In genomic region chr17:4393806-4394205, GRCh38 we compare ENCODE assay signal across 12 cellular contexts. TPM values are rescaled to one million over a fixed set of nuclear protein-coding genes. Genes with fewer than 3 reads are reported as not detected.
A peak's percentile ranks its signal among the peaks of the same experiment; 100 is the strongest.
DNase-seq lines count a peak whose midpoint lies in the region; ATAC-seq, FAIRE-seq and TF ChIP-seq lines count a peak whose summit lies in the region.
"Had no signal": no experiment of that assay in that cellular context is flagged by ENCODE, and none has a peak within 500 bp of the region (broad histone marks: within the 10 kb centered on the region; RNA-seq: fewer than 3 reads in every experiment).

No MANE protein-coding gene starts in this region.

- H3K9me3 Mint-ChIP-seq in neural progenitor cell, result no peaks in the 10 kb centered on the region
- H3K9me3 Mint-ChIP-seq in naive thymus-derived CD4-positive, alpha-beta T cell, result no peaks in the 10 kb centered on the region
- H3K9me3 Mint-ChIP-seq: activated naive CD4-positive, alpha-beta T cell treated with anti-CD3 and anti-CD28 coated beads, Interleukin-2, amount 50 U/mL, for 24 hours had no signal

- no peak for TF ChIP-seq EP300 in GM12878 (IDR thresholded peaks at IDR 0.05; ENCODE audit: borderline replicate concordance in 1 of 2, control insufficient read depth in 1 of 2, low read depth in 2 of 2, low read length in 2 of 2)

- no peaks in the 10 kb centered on the region for H3K9me2 ChIP-seq in MM.1S (replicated peaks; ENCODE audit: insufficient read depth, low read length)

- H3K36me3 ChIP-seq in MM.1S (replicated peaks; ENCODE audit: insufficient read depth, low read length) (no peaks in the 10 kb centered on the region), GM12878 (ENCODE audit: control insufficient read depth in 2 of 2, insufficient read depth in 2 of 2, low read length in 1 of 2) (no peaks in the 10 kb centered on the region), neural progenitor cell (no peaks in the 10 kb centered on the region)
- H3K36me3 ChIP-seq in naive thymus-derived CD4-positive, alpha-beta T cell (ENCODE audit: control insufficient read depth in 2 of 3, insufficient read depth in 3 of 3, low read length in 3 of 3), result no peaks in the 10 kb centered on the region
- H3K36me3 ChIP-seq: left lung had no signal

- H2AFZ ChIP-seq in MM.1S (ENCODE audit: low read length) (no peak overlapping the region), GM12878 (ENCODE audit: control insufficient read depth, low read depth, low read length) (no peak overlapping the region; the same call in 1 of the 2 replicates), neural progenitor cell (replicated peaks) (peak overlapping the region; percentile 73)

- H4K20me1 ChIP-seq in MM.1S (ENCODE audit: insufficient read depth, low read length), result no peaks in the 10 kb centered on the region
- no peaks in the 10 kb centered on the region for H4K20me1 ChIP-seq in GM12878 (ENCODE audit: control insufficient read depth, insufficient read depth)
- H4K20me1 ChIP-seq in neural progenitor cell (ENCODE audit: low read depth), result no peaks in the 10 kb centered on the region

- SMC1A ChIA-PET in GM12878 (lab: Charles Lee; ENCODE audit: uncharacterized antibody, unreplicated experiment), result interaction anchor here (1.0 to 6.7 kb wide), 6 partner anchors 14 to 178 kb away, joined by 3 to 40 read pairs (median 4); no protein-coding TSS in a partner anchor

- H3K27me3 Mint-ChIP-seq in neural progenitor cell (ENCODE audit: insufficient read depth, low read depth), result peaks cover 8% of the 10 kb centered on the region
- H3K27me3 Mint-ChIP-seq in naive thymus-derived CD4-positive, alpha-beta T cell, result no peaks in the 10 kb centered on the region
- H3K27me3 Mint-ChIP-seq: activated naive CD4-positive, alpha-beta T cell treated with anti-CD3 and anti-CD28 coated beads, Interleukin-2, amount 50 U/mL, for 24 hours had no signal

- CTCF ChIA-PET in GM12878 (lab: Yijun Ruan, JAX), result interaction anchor here (0.6 to 4.6 kb wide), 6 partner anchors 9 to 194 kb away, joined by 3 to 37 read pairs (median 4); no protein-coding TSS in a partner anchor
- CTCF ChIA-PET in naive thymus-derived CD4-positive, alpha-beta T cell (lab: Charles Lee), result no interaction called here

- H3K27ac ChIP-seq in MM.1S (ENCODE audit: low read length) (peak overlapping the region; percentile 89), GM12878 (ENCODE audit: control insufficient read depth, insufficient read depth) (peak overlapping the region; percentile 98), neural progenitor cell (no peak overlapping the region)
- no peak overlapping the region for H3K27ac ChIP-seq in naive thymus-derived CD4-positive, alpha-beta T cell (ENCODE audit: low read depth, low read length)
- H3K27ac ChIP-seq: left lung had no signal

- no peak for TF ChIP-seq POLR2A in GM12878 (IDR thresholded peaks at IDR 0.05; ENCODE audit: low read depth, low read length)

- H3K4me1 Mint-ChIP-seq in neural progenitor cell, result peaks cover 9% of the 10 kb centered on the region
- peaks cover 0 to 26% (median 5%) of the 10 kb centered on the region in 7 donors for H3K4me1 Mint-ChIP-seq in naive thymus-derived CD4-positive, alpha-beta T cell

- DNase-seq in MM.1S (peak; percentile 25), GM12878 (ENCODE audit: low read depth, low spot score) (no peak), neural progenitor cell (ENCODE audit: low spot score) (no peak), NCI-H2107 (lab: John Stamatoyannopoulos, UW) (no peak)
- DNase-seq in naive thymus-derived CD4-positive, alpha-beta T cell, result no peak
- DNase-seq in activated effector memory CD4-positive, alpha-beta T cell treated with Interleukin-2 at 50 U/mL for 16 hours, result no peak
- DNase-seq: left lung had no signal

- peaks cover 48% of the 10 kb centered on the region for H3K4me1 ChIP-seq in MM.1S (ENCODE audit: low read length)
- H3K4me1 ChIP-seq in GM12878 (ENCODE audit: control insufficient read depth, insufficient read depth, low read length), result peaks cover 48% of the 10 kb centered on the region
- peaks cover 13% of the 10 kb centered on the region for H3K4me1 ChIP-seq in neural progenitor cell
- no peaks in the 10 kb centered on the region for H3K4me1 ChIP-seq in naive thymus-derived CD4-positive, alpha-beta T cell (ENCODE audit: control insufficient read depth in 2 of 2, insufficient read depth in 2 of 2, low read length in 2 of 2)
- H3K4me1 ChIP-seq: left lung had no signal

- POLR2A ChIA-PET in GM12878 (lab: Charles Lee), result interaction anchor here (0.5 to 2.9 kb wide), 8 partner anchors 10 to 27 kb away, joined by 3 to 14 read pairs (median 4); no protein-coding TSS in a partner anchor
- POLR2A ChIA-PET in naive thymus-derived CD4-positive, alpha-beta T cell (lab: Charles Lee), result no interaction called here

- H3K9me3 ChIP-seq in MM.1S (replicated peaks; ENCODE audit: insufficient read depth, low read length) (no peaks in the 10 kb centered on the region), GM12878 (replicated peaks; ENCODE audit: control insufficient read depth, insufficient read depth, low read length) (no peaks in the 10 kb centered on the region), neural progenitor cell (ENCODE audit: low read depth) (no peaks in the 10 kb centered on the region)
- no peaks in the 10 kb centered on the region for H3K9me3 ChIP-seq in naive thymus-derived CD4-positive, alpha-beta T cell (ENCODE audit: control insufficient read depth in 2 of 3, low read length in 3 of 3)
- H3K9me3 ChIP-seq: left lung had no signal

- H3F3A ChIP-seq in MM.1S (ENCODE audit: insufficient read depth, low read length) (peaks cover 45% of the 10 kb centered on the region), neural progenitor cell (ENCODE audit: low read depth) (peaks cover 7% of the 10 kb centered on the region)

- no peaks in the 10 kb centered on the region for H3K36me3 Mint-ChIP-seq in neural progenitor cell
- peaks cover 0 to 2% (median 0%) of the 10 kb centered on the region in 5 donors for H3K36me3 Mint-ChIP-seq in naive thymus-derived CD4-positive, alpha-beta T cell
- H3K36me3 Mint-ChIP-seq: activated naive CD4-positive, alpha-beta T cell treated with anti-CD3 and anti-CD28 coated beads, Interleukin-2, amount 50 U/mL, for 24 hours; brain had no signal

- H3K4me3 ChIP-seq in GM12875 (ENCODE audit: low read depth, low read length) (peak overlapping the region; percentile 32), MM.1S (ENCODE audit: low read length) (peak overlapping the region; percentile 35), GM12878 (peak overlapping the region; percentile 49), neural progenitor cell (no peak overlapping the region)
- no peak overlapping the region for H3K4me3 ChIP-seq in naive thymus-derived CD4-positive, alpha-beta T cell (ENCODE audit: low read length)
- H3K4me3 ChIP-seq: left lung had no signal

- H3K27ac Mint-ChIP-seq in neural progenitor cell, result no peak overlapping the region
- peak overlapping the region in 1 of 9 donors; percentile 44 for H3K27ac Mint-ChIP-seq in naive thymus-derived CD4-positive, alpha-beta T cell
- H3K27ac Mint-ChIP-seq: activated naive CD4-positive, alpha-beta T cell treated with anti-CD3 and anti-CD28 coated beads, Interleukin-2, amount 50 U/mL, for 24 hours; brain had no signal

- intact Hi-C loops in GM12878 (cut with micrococcal nuclease; ENCODE audit: unreplicated experiment), result no loop called here
- intact Hi-C loops in naive thymus-derived CD4-positive, alpha-beta T cell (cut with micrococcal nuclease), result no loop called here

- 17% methylated on average over 7 of the region's 7 CpGs for WGBS in GM12878 (ENCODE audit: insufficient coverage, insufficient replicate concordance, low lambda C conversion rate, missing lambda C conversion rate)

- TF ChIP-seq CTCF in GM12875 (IDR thresholded peaks at IDR 0.05; ENCODE audit: borderline replicate concordance, insufficient read depth, low read depth, low read length) (no peak), MM.1S (IDR thresholded peaks at IDR 0.05; ENCODE audit: low read length) (no peak), GM12878 (IDR thresholded peaks at IDR 0.05 in 2 of 3, conservative IDR thresholded peaks at IDR 0.05 in 1 of 3; ENCODE audit: control insufficient read depth in 2 of 3, extremely low read depth in 1 of 3, insufficient read depth in 1 of 3, low read depth in 3 of 3, low read length in 3 of 3) (no peak), neural progenitor cell (IDR thresholded peaks at IDR 0.05) (no peak)

- in situ Hi-C loops in GM12878 (cut with MboI), result no loop called here

- no peaks in the 10 kb centered on the region for H3K79me2 ChIP-seq in MM.1S (ENCODE audit: low read length)
- no peaks in the 10 kb centered on the region for H3K79me2 ChIP-seq in GM12878 (ENCODE audit: control insufficient read depth, insufficient read depth, low read length)
- no peaks in the 10 kb centered on the region for H3K79me2 ChIP-seq in neural progenitor cell (ENCODE audit: low read depth)

- ATAC-seq in GM12878 (no peak), GM18867 (IDR thresholded peaks at IDR 0.05; ENCODE audit: unreplicated experiment) (no peak)
- no peak for ATAC-seq in naive thymus-derived CD4-positive, alpha-beta T cell
- ATAC-seq: left lung had no signal

- no peak for FAIRE-seq in GM12878 (lab: Jason Lieb, UNC)

- TSS peak; percentile 78 for BruUV-seq in GM12878 (replicated peaks; lab: Mats Ljungman, UMichigan)

- no peak for TF ChIP-seq RAD21 in GM12878 (IDR thresholded peaks at IDR 0.05; ENCODE audit: insufficient read depth, low read depth, low read length)

- no peaks in the 10 kb centered on the region for H3K27me3 ChIP-seq in MM.1S (replicated peaks; ENCODE audit: insufficient read depth, low read length)
- H3K27me3 ChIP-seq in GM12878 (replicated peaks in 1 of 2; ENCODE audit: control insufficient read depth in 2 of 2, insufficient read depth in 2 of 2, low read length in 1 of 2), result no peaks in the 10 kb centered on the region
- H3K27me3 ChIP-seq in neural progenitor cell, result peaks cover 19% of the 10 kb centered on the region
- H3K27me3 ChIP-seq in naive thymus-derived CD4-positive, alpha-beta T cell (ENCODE audit: control insufficient read depth in 2 of 2, insufficient read depth in 2 of 2, low read length in 2 of 2), result no peaks in the 10 kb centered on the region

- RAD21 ChIA-PET in GM12878 (lab: Charles Lee; ENCODE audit: unreplicated experiment), result interaction anchor here (0.7 to 6.5 kb wide), 3 partner anchors 12 to 91 kb away, joined by 3 to 61 read pairs (median 7); no protein-coding TSS in a partner anchor

- H3K9ac ChIP-seq in MM.1S (ENCODE audit: low read length) (peak overlapping the region; percentile 64), GM12878 (ENCODE audit: control insufficient read depth, insufficient read depth, low read length) (peak overlapping the region; percentile 47), neural progenitor cell (no peak overlapping the region)

- no peak overlapping the region for H3K4me3 Mint-ChIP-seq in neural progenitor cell
- H3K4me3 Mint-ChIP-seq in naive thymus-derived CD4-positive, alpha-beta T cell, result no peak overlapping the region
- H3K4me3 Mint-ChIP-seq: activated naive CD4-positive, alpha-beta T cell treated with anti-CD3 and anti-CD28 coated beads, Interleukin-2, amount 50 U/mL, for 24 hours; brain had no signal

- H3K4me2 ChIP-seq in MM.1S (ENCODE audit: low read depth, low read length) (peak overlapping the region; percentile 89), GM12878 (ENCODE audit: control insufficient read depth, insufficient read depth) (peak overlapping the region; percentile 96), neural progenitor cell (no peak overlapping the region)

RNA-seq across cellular contexts. Expression of gene UBE2G1, which starts 27.3 kb away (rescaled TPM):
- 55.1 and 58.6 TPM in 2 replicates for total RNA-seq in GM12878 (2013; cell fraction: nucleolus; rRNA removed)
- 83.7 and 84.4 TPM in 2 replicates for total RNA-seq in GM12878 (2014; rRNA removed)
- total RNA-seq in GM12878 (2014; rRNA removed; fragmentation: Illumina TruSeq; extraction: Trizol), result 48.0 and 51.9 TPM in 2 replicates
- total RNA-seq in GM12878 (2021), result 123 and 131 TPM in 2 replicates
- polyA plus RNA-seq in GM12878 (2011; ENCODE audit: low read depth), result 43.3 TPM
- 95.7 and 128 TPM in 2 replicates for polyA plus RNA-seq in GM12878 (2011; rRNA removed)
- polyA plus RNA-seq in GM12878 (2011; cell fraction: cytosol; rRNA removed), result 50.6 and 51.7 TPM in 2 replicates
- polyA plus RNA-seq in GM12878 (2011; cell fraction: nucleus; rRNA removed), result 30.8 and 36.2 TPM in 2 replicates
- polyA plus RNA-seq in GM12878 (2012), result 63.2 and 89.0 TPM in 2 replicates
- polyA plus RNA-seq in GM12878 (2014; fragmentation: Illumina TruSeq; extraction: Trizol), result 69.3 and 85.9 TPM in 2 replicates
- polyA plus RNA-seq in GM12878 (2014; fragmentation: Nextera tagmentation; extraction: Ambion mirVana), result 10 to 100 TPM; 24.4 to 35.2 TPM
- 70.3 and 74.0 TPM in 2 replicates for polyA plus RNA-seq in GM12878 (2014; rRNA removed)
- polyA plus RNA-seq in GM12878 (2016; fragmentation: Nextera tagmentation; extraction: Ambion mirVana), result 100 to 1,000 TPM; 119 to 139 TPM
- 43.7 and 60.8 TPM in 2 replicates for polyA minus RNA-seq in GM12878 (2011; rRNA and poly(A)+ RNA removed)
- 33.3 and 55.7 TPM in 2 replicates for polyA minus RNA-seq in GM12878 (2011; cell fraction: cytosol; rRNA and poly(A)+ RNA removed)
- 19.8 and 42.3 TPM in 2 replicates for polyA minus RNA-seq in GM12878 (2011; cell fraction: nucleus; rRNA and poly(A)+ RNA removed)
- total RNA-seq in neural progenitor cell (ENCODE audit: low replicate concordance), result 71.4 and 88.5 TPM in 2 replicates
- total RNA-seq in naive thymus-derived CD4-positive, alpha-beta T cell, result 10 to 100 TPM; 50.1 to 63.7 (median 56.6) TPM
- 10 to 100 TPM; 55.1 to 68.9 TPM for polyA plus RNA-seq in naive thymus-derived CD4-positive, alpha-beta T cell

RNA-seq across cellular contexts. Expression of gene SPNS3, which starts 39.9 kb away (rescaled TPM):
- total RNA-seq in GM12878 (2013; cell fraction: nucleolus; rRNA removed), result 0.23 and 0.29 TPM in 2 replicates
- total RNA-seq in GM12878 (2014; rRNA removed), result 2.6 and 3.3 TPM in 2 replicates
- total RNA-seq in GM12878 (2014; rRNA removed; fragmentation: Illumina TruSeq; extraction: Trizol), result 0.51 and 0.89 TPM in 2 replicates
- 2.0 and 2.3 TPM in 2 replicates for total RNA-seq in GM12878 (2021)
- polyA plus RNA-seq in GM12878 (2011; ENCODE audit: low read depth), result not detected
- 0.16 and 0.35 TPM in 2 replicates for polyA plus RNA-seq in GM12878 (2011; rRNA removed)
- 0.49 and 0.57 TPM in 2 replicates for polyA plus RNA-seq in GM12878 (2011; cell fraction: cytosol; rRNA removed)
- polyA plus RNA-seq in GM12878 (2011; cell fraction: nucleus; rRNA removed), result 1.0 and 1.2 TPM in 2 replicates
- polyA plus RNA-seq in GM12878 (2012), result 0.51 and 0.80 TPM in 2 replicates
- polyA plus RNA-seq in GM12878 (2014; fragmentation: Illumina TruSeq; extraction: Trizol), result 0.29 and 0.50 TPM in 2 replicates
- polyA plus RNA-seq in GM12878 (2014; fragmentation: Nextera tagmentation; extraction: Ambion mirVana), result under 1 TPM; 0.24 TPM
- polyA plus RNA-seq in GM12878 (2014; rRNA removed), result 2.2 and 2.3 TPM in 2 replicates
- 1 to 10 TPM; 1.0 to 2.3 TPM for polyA plus RNA-seq in GM12878 (2016; fragmentation: Nextera tagmentation; extraction: Ambion mirVana)
- 0.29 and 0.31 TPM in 2 replicates for polyA minus RNA-seq in GM12878 (2011; rRNA and poly(A)+ RNA removed)
- not detected in 2 replicates for polyA minus RNA-seq in GM12878 (2011; cell fraction: cytosol; rRNA and poly(A)+ RNA removed)
- polyA minus RNA-seq in GM12878 (2011; cell fraction: nucleus; rRNA and poly(A)+ RNA removed), result 0.24 and 0.86 TPM in 2 replicates
- total RNA-seq in neural progenitor cell (ENCODE audit: low replicate concordance), result not detected in 2 replicates
- total RNA-seq in naive thymus-derived CD4-positive, alpha-beta T cell, result 1 to 10 TPM; 1.7 to 6.7 (median 4.2) TPM
- 1 to 10 TPM; 5.1 to 7.3 TPM for polyA plus RNA-seq in naive thymus-derived CD4-positive, alpha-beta T cell
- total RNA-seq: fibroblast of lung had no signal
- polyA plus RNA-seq: fibroblast of lung had no signal

Comparison
In these comparisons a context has a peak if more than half of its experiments do, and no peak if none do; other contexts are left out.
1. H3K4me3 ChIP-seq: peak in GM12875 (single experiment), MM.1S (single experiment) and GM12878 (single experiment); none in neural progenitor cell (single experiment) and naive thymus-derived CD4-positive, alpha-beta T cell (single experiment).
2. H3K27ac ChIP-seq: peak in MM.1S (single experiment) and GM12878 (single experiment); none in neural progenitor cell (single experiment) and naive thymus-derived CD4-positive, alpha-beta T cell (single experiment).